Comparison of ENCODE assay signal across 21 cellular contexts in genomic region chr7:77354914-77355313, GRCh38.
"Had no signal": no experiment of that assay in that cellular context is flagged by ENCODE, and none has a peak within 500 bp of the region (broad histone marks: within the 10 kb centered on the region; RNA-seq: fewer than 3 reads in every experiment).

No MANE protein-coding gene starts in this region.

- H3K27ac ChIP-seq: lower lobe of right lung, pancreas, right lobe of liver, tibial nerve, WERI-Rb-1 had no signal

- H3K27me3 Mint-ChIP-seq: activated CD4-positive, alpha-beta memory T cell treated with anti-CD3 and anti-CD28 coated beads for 36 hours; activated naive CD8-positive, alpha-beta T cell treated with anti-CD3 and anti-CD28 coated beads, Interleukin-2, amount 50 U/mL, for 24 hours; brain had no signal

- H3K9me3 Mint-ChIP-seq: activated CD4-positive, alpha-beta memory T cell treated with anti-CD3 and anti-CD28 coated beads for 36 hours; activated naive CD4-positive, alpha-beta T cell treated with anti-CD3 and anti-CD28 coated beads for 36 hours; activated naive CD8-positive, alpha-beta T cell treated with anti-CD3 and anti-CD28 coated beads, Interleukin-2, amount 50 U/mL, for 24 hours; activated T-helper 2 cell treated with anti-CD3 and anti-CD28 coated beads, Interferon-gamma antibody, Interleukin-2, Interleukin-4, amounts not matched to agents 10 μg/mL and 5 μg/mL and 100 μg/mL, durations not matched to agents 14 hours and 24 hours and 36 hours; brain had no signal

- H3K36me3 Mint-ChIP-seq: brain had no signal

- H3K4me3 Mint-ChIP-seq: activated CD4-positive, alpha-beta memory T cell treated with anti-CD3 and anti-CD28 coated beads for 36 hours; activated naive CD4-positive, alpha-beta T cell treated with anti-CD3 and anti-CD28 coated beads for 36 hours; activated naive CD8-positive, alpha-beta T cell treated with anti-CD3 and anti-CD28 coated beads, Interleukin-2, amount 50 U/mL, for 24 hours; brain had no signal

- H3K4me1 Mint-ChIP-seq: brain had no signal

- H3K4me1 ChIP-seq: right lobe of liver had no signal

- H3K9me3 ChIP-seq: lower lobe of right lung, pancreas, right lobe of liver, tibial nerve had no signal

- H3K27ac Mint-ChIP-seq: activated CD4-positive, alpha-beta memory T cell treated with anti-CD3 and anti-CD28 coated beads for 36 hours; activated naive CD4-positive, alpha-beta T cell treated with anti-CD3 and anti-CD28 coated beads for 36 hours; activated naive CD8-positive, alpha-beta T cell treated with anti-CD3 and anti-CD28 coated beads, Interleukin-2, amount 50 U/mL, for 24 hours; activated T-helper 2 cell treated with anti-CD3 and anti-CD28 coated beads, Interferon-gamma antibody, Interleukin-2, Interleukin-4, amounts not matched to agents 10 μg/mL and 5 μg/mL and 100 μg/mL, durations not matched to agents 14 hours and 24 hours and 36 hours; brain had no signal

- ATAC-seq: activated naive CD8-positive, alpha-beta T cell treated with anti-CD3 and anti-CD28 coated beads, Interleukin-2, amount 50 U/mL, for 24 hours; lower lobe of right lung; pancreas; right lobe of liver; SK-N-SH treated with all-trans-retinoic acid at 6 μM for 48 hours had no signal

- DNase-seq: activated CD4-positive, alpha-beta memory T cell treated with anti-CD3 and anti-CD28 coated beads for 36 hours; activated naive CD4-positive, alpha-beta T cell treated with anti-CD3 and anti-CD28 coated beads for 36 hours; activated naive CD8-positive, alpha-beta T cell treated with anti-CD3 and anti-CD28 coated beads, Interleukin-2, amount 50 U/mL, for 24 hours; anterior cingulate cortex; caudate nucleus; foreskin melanocyte; glutamatergic neuron; hippocampal formation; islet precursor cell; lower lobe of right lung; midbrain; pancreas; right lobe of liver; small intestine; stimulated activated CD4-positive, alpha-beta T cell treated with anti-CD3 and anti-CD28 coated beads, Interleukin-15, amount 100 ng/mL, for 24 hours; stimulated activated CD4-positive, alpha-beta T cell treated with anti-CD3 and anti-CD28 coated beads, Interleukin-2, amount 100 ng/mL, for 48 hours; WERI-Rb-1 had no signal

- H3K27me3 ChIP-seq: pancreas, right lobe of liver, tibial nerve had no signal

- H3K36me3 ChIP-seq: tibial nerve, WERI-Rb-1 had no signal

- H3K4me3 ChIP-seq: lower lobe of right lung, pancreas, right lobe of liver, tibial nerve had no signal
